Comparison of ENCODE assay signal across 8 cellular contexts in the genomic region with DNA sequence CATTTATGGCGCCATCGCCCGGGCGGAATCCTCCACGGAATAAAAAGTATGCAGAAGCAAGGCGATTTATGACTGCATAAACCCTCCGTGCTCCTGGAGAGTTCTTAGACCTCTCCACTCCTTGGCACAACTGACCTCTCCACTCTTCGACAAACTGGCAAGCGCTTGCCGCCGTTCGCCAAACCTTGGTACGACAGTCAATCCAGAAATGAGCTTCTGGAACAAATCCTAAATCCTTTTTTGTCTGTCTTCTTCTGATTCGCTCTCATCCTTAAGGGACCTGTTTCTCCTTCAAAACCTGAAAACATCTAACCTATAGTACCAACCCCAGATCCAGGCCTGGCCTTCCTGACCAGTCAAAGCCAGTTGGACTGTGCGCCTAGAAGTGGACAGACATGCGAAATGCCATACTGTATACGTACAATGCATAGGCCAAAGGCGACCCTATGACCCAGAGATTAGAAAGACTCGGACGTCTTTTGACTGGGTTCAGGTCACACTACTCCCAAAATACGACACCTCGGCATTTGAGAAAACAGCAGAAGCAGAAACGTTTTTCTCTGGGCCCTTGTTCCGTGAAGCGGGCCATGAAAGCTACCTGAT. TPM values are rescaled to one million over a fixed set of nuclear protein-coding genes. Genes with fewer than 3 reads are reported as not detected.
DNase-seq lines count a peak whose midpoint lies in the region; ATAC-seq, FAIRE-seq and TF ChIP-seq lines count a peak whose summit lies in the region.

No MANE protein-coding gene starts in this region.

- POLR2A ChIA-PET in HepG2 (lab: Yijun Ruan, JAX): interaction anchor here (2.2 to 3.0 kb wide), 4 partner anchors 20 to 117 kb away, joined by 11 to 44 read pairs (median 20); a partner anchor contains a TSS

- H3K27ac ChIP-seq in HepG2 (ENCODE audit: extremely low read length, insufficient read depth, low read length) (peak overlapping the region; percentile 56), upper lobe of left lung (peak overlapping the region; percentile 14 to 70 (median 56))

- H3K4me1 ChIP-seq in HepG2 (ENCODE audit: insufficient read depth, low read length) (peaks cover 39% of the 10 kb centered on the region), upper lobe of left lung (peaks cover 11 to 18% (median 12%) of the 10 kb centered on the region in 4 donors)

- no TSS peak for BruUV-seq in HepG2 (replicated peaks; lab: Mats Ljungman, UMichigan)

- in situ Hi-C loops in HepG2 (cut with HindIII; ENCODE audit: extremely low pct_ligation_motif_present, low pct_unique_long_range_greater_than_20kb): loop anchor here (10.0 kb wide), 1 partner anchor 150 kb away; no protein-coding TSS in a partner anchor

- peaks cover 5% of the 10 kb centered on the region for H3K36me3 Mint-ChIP-seq in activated naive CD4-positive, alpha-beta T cell treated with anti-CD3 and anti-CD28 coated beads for 36 hours (ENCODE audit: low read depth)
- H3K36me3 Mint-ChIP-seq in activated naive CD8-positive, alpha-beta T cell treated with anti-CD3 and anti-CD28 coated beads, Interleukin-2, amount 50 U/mL, for 24 hours (ENCODE audit: low read depth): peaks cover 9% of the 10 kb centered on the region

- no peak for ATAC-seq in activated naive CD8-positive, alpha-beta T cell treated with anti-CD3 and anti-CD28 coated beads, Interleukin-2, amount 50 U/mL, for 24 hours
- ATAC-seq in HepG2: peak; percentile 9; the same call in 1 of the 3 replicates
- peak in 1 of 2 donors; percentile 8 for ATAC-seq in upper lobe of left lung (ENCODE audit: low FRiP score in 2 of 2)
- no peak for ATAC-seq in GM21786 (IDR thresholded peaks at IDR 0.05; ENCODE audit: unreplicated experiment)
- ATAC-seq in GM21526 (IDR thresholded peaks at IDR 0.05; ENCODE audit: low FRiP score, unreplicated experiment): no peak
- no peak for ATAC-seq in HG03354 (IDR thresholded peaks at IDR 0.05; ENCODE audit: poor library complexity, severe bottlenecking, unreplicated experiment)

- H4K20me1 ChIP-seq in HepG2 (ENCODE audit: insufficient read depth, low read length): no peaks in the 10 kb centered on the region

- TF ChIP-seq EP300 in HepG2 (IDR thresholded peaks at IDR 0.05; ENCODE audit: low read depth in 2 of 2, low read length in 2 of 2): no peak
- TF ChIP-seq EP300 in HepG2 (CRISPR knock-in tag; IDR thresholded peaks at IDR 0.05; ENCODE audit: borderline replicate concordance): no peak
- no peak for TF ChIP-seq EP300 in upper lobe of left lung (IDR thresholded peaks at IDR 0.05)

- peak overlapping the region; percentile 90 for H2AFZ ChIP-seq in HepG2 (ENCODE audit: low read length)

- H3K4me2 ChIP-seq in HepG2 (ENCODE audit: low read depth, low read length): peak overlapping the region; percentile 77

- no peaks in the 10 kb centered on the region for H3K79me2 ChIP-seq in HepG2 (ENCODE audit: insufficient read depth, low read length)

- peaks cover 6% of the 10 kb centered on the region for H3K9me3 Mint-ChIP-seq in activated naive CD4-positive, alpha-beta T cell treated with anti-CD3 and anti-CD28 coated beads for 36 hours
- H3K9me3 Mint-ChIP-seq in activated naive CD8-positive, alpha-beta T cell treated with anti-CD3 and anti-CD28 coated beads, Interleukin-2, amount 50 U/mL, for 24 hours: peaks cover 10% of the 10 kb centered on the region

- H3K9me3 ChIP-seq in HepG2 (ENCODE audit: low read length) (no peaks in the 10 kb centered on the region), upper lobe of left lung (no peaks in the 10 kb centered on the region)

- peak; percentile 66; the same call in 1 of the 2 replicates for TF ChIP-seq CTCF in HepG2 (CRISPR knock-in tag; IDR thresholded peaks at IDR 0.05)
- TF ChIP-seq CTCF in upper lobe of left lung (IDR thresholded peaks at IDR 0.05): no peak

- FAIRE-seq in HepG2 (lab: Jason Lieb, UNC): peak; percentile 46

- H3K9ac ChIP-seq in HepG2 (ENCODE audit: insufficient read depth, low read depth, low read length): peak overlapping the region; percentile 51

- peak overlapping the region; percentile 86 for H3K4me3 Mint-ChIP-seq in activated naive CD4-positive, alpha-beta T cell treated with anti-CD3 and anti-CD28 coated beads for 36 hours
- H3K4me3 Mint-ChIP-seq in activated naive CD8-positive, alpha-beta T cell treated with anti-CD3 and anti-CD28 coated beads, Interleukin-2, amount 50 U/mL, for 24 hours: peak overlapping the region; percentile 89

- CTCF ChIA-PET in activated naive CD4-positive, alpha-beta T cell treated with anti-CD3 and anti-CD28 coated beads for 36 hours (lab: Charles Lee): interaction anchor here (7.2 kb wide), 1 partner anchor 26 kb away, joined by 68 read pairs; no protein-coding TSS in a partner anchor
- CTCF ChIA-PET in HepG2 (lab: Yijun Ruan, JAX; ENCODE audit: low intra/inter-chr PET ratio, low total read pairs): interaction anchor here (1.3 kb wide), 1 partner anchor 153 kb away, joined by 4 read pairs; no protein-coding TSS in a partner anchor

- no peak for TF ChIP-seq RAD21 in HepG2 (CRISPR knock-in tag; IDR thresholded peaks at IDR 0.05)

- peak overlapping the region; percentile 62 to 78 (median 63) for H3K4me3 ChIP-seq in HepG2 (replicated peaks in 1 of 3; ENCODE audit: insufficient read depth in 1 of 3, low read depth in 2 of 3, low read length in 3 of 3)
- H3K4me3 ChIP-seq in upper lobe of left lung: peak overlapping the region; percentile 50 to 76 (median 64)

- H3K36me3 ChIP-seq in HepG2 (replicated peaks in 1 of 2; ENCODE audit: control insufficient read depth in 1 of 2, insufficient read depth in 2 of 2, low read length in 2 of 2): no peaks in the 10 kb centered on the region
- H3K36me3 ChIP-seq in upper lobe of left lung: no peaks in the 10 kb centered on the region

- DNase-seq in activated naive CD4-positive, alpha-beta T cell treated with anti-CD3 and anti-CD28 coated beads for 36 hours: peak; percentile 73
- no peak for DNase-seq in activated naive CD4-positive, alpha-beta T cell (lab: John Stamatoyannopoulos, UW)
- DNase-seq in activated naive CD8-positive, alpha-beta T cell treated with anti-CD3 and anti-CD28 coated beads, Interleukin-2, amount 50 U/mL, for 24 hours: no peak
- DNase-seq in HepG2 (ENCODE audit: low spot score): no peak
- no peak for DNase-seq in upper lobe of left lung

- TF ChIP-seq POLR2A in HepG2 (IDR thresholded peaks at IDR 0.05; ENCODE audit: insufficient read depth in 1 of 2, low read depth in 2 of 2, low read length in 2 of 2) (no peak), upper lobe of left lung (IDR thresholded peaks at IDR 0.05) (no peak)

- peak overlapping the region; percentile 92 for H3K27ac Mint-ChIP-seq in activated naive CD4-positive, alpha-beta T cell treated with anti-CD3 and anti-CD28 coated beads for 36 hours
- peak overlapping the region; percentile 98 for H3K27ac Mint-ChIP-seq in activated naive CD8-positive, alpha-beta T cell treated with anti-CD3 and anti-CD28 coated beads, Interleukin-2, amount 50 U/mL, for 24 hours

- H3K4me1 Mint-ChIP-seq in activated naive CD4-positive, alpha-beta T cell treated with anti-CD3 and anti-CD28 coated beads for 36 hours (ENCODE audit: low read depth): peaks cover 33% of the 10 kb centered on the region
- H3K4me1 Mint-ChIP-seq in activated naive CD8-positive, alpha-beta T cell treated with anti-CD3 and anti-CD28 coated beads, Interleukin-2, amount 50 U/mL, for 24 hours: peaks cover 37% of the 10 kb centered on the region

- H3K27me3 ChIP-seq in HepG2 (ENCODE audit: control insufficient read depth in 1 of 2, insufficient read depth in 2 of 2, low read length in 2 of 2): peaks cover 0 to 11% of the 10 kb centered on the region in 2 experiments; a peak in 4 of 5 replicates
- no peaks in the 10 kb centered on the region for H3K27me3 ChIP-seq in upper lobe of left lung

- H3K27me3 Mint-ChIP-seq in activated naive CD4-positive, alpha-beta T cell treated with anti-CD3 and anti-CD28 coated beads for 36 hours (ENCODE audit: low read depth): peaks cover 3% of the 10 kb centered on the region
- peaks cover 4% of the 10 kb centered on the region for H3K27me3 Mint-ChIP-seq in activated naive CD8-positive, alpha-beta T cell treated with anti-CD3 and anti-CD28 coated beads, Interleukin-2, amount 50 U/mL, for 24 hours

- WGBS in HepG2 (ENCODE audit: low lambda C conversion rate): 48% methylated on average over 25 of the region's 25 CpGs
- 34 to 38% methylated on average over 25 of the region's 25 CpGs for WGBS in upper lobe of left lung, 2 donors

- intact Hi-C loops in activated naive CD4-positive, alpha-beta T cell treated with anti-CD3 and anti-CD28 coated beads for 36 hours (cut with micrococcal nuclease): loop anchor here (10.0 kb wide), 2 partner anchors 600 to 1030 kb away; a partner anchor contains a TSS
- intact Hi-C loops in HepG2 (cut with micrococcal nuclease; ENCODE audit: unreplicated experiment): loop anchor here (1.0 to 5.0 kb wide), 3 partner anchors 76 to 1023 kb away; no protein-coding TSS in a partner anchor

TF ChIP-seq in HepG2, 621 proteins besides CTCF, POLR2A, EP300 and RAD21 (continues in another document):
- 0 out of 2 replicates have a peak, but pooled peaks have one; percentile 34 for TF ChIP-seq TGIF2 (CRISPR knock-in tag; IDR thresholded peaks at IDR 0.05)

RNA-seq across cellular contexts. Expression of a gene that starts 59.4 kb away (rescaled TPM):
- total RNA-seq in activated naive CD4-positive, alpha-beta T cell treated with anti-CD3 and anti-CD28 coated beads for 36 hours: 10 to 100 TPM; 35.8 to 41.4 TPM
- total RNA-seq in HepG2 (2016; rRNA removed; fragmentation: Illumina TruSeq; extraction: Trizol): 79.0 and 88.6 TPM in 2 replicates
- total RNA-seq in HepG2 (2016; cell fraction: cytosol; rRNA removed; fragmentation: Illumina TruSeq; extraction: Trizol; ENCODE audit: low read depth): 14.2 and 14.7 TPM in 2 replicates
- total RNA-seq in HepG2 (2016; cell fraction: insoluble cytoplasmic fraction; rRNA removed; fragmentation: Illumina TruSeq; extraction: Trizol): 82.1 and 84.2 TPM in 2 replicates
- 35.6 and 36.2 TPM in 2 replicates for total RNA-seq in HepG2 (2016; cell fraction: membrane; rRNA removed; fragmentation: Illumina TruSeq; extraction: Trizol)
- 86.3 and 102 TPM in 2 replicates for total RNA-seq in HepG2 (2016; cell fraction: nucleus; rRNA removed; fragmentation: Illumina TruSeq; extraction: Trizol)
- 108 and 112 TPM in 2 replicates for polyA plus RNA-seq in HepG2 (2011; rRNA removed)
- 79.8 and 88.4 TPM in 2 replicates for polyA plus RNA-seq in HepG2 (2011; cell fraction: cytosol; rRNA removed)
- polyA plus RNA-seq in HepG2 (2011; cell fraction: nucleus; rRNA removed): 158 and 172 TPM in 2 replicates
- polyA plus RNA-seq in HepG2 (2012): 57.6 and 68.7 TPM in 2 replicates
- polyA plus RNA-seq in HepG2 (2016; cell fraction: cytosol; fragmentation: Illumina TruSeq; extraction: Trizol; ENCODE audit: low read depth): 6.2 and 6.6 TPM in 2 replicates
- 74.5 and 78.1 TPM in 2 replicates for polyA plus RNA-seq in HepG2 (2016; cell fraction: insoluble cytoplasmic fraction; fragmentation: Illumina TruSeq; extraction: Trizol; ENCODE audit: low read depth)
- 14.8 and 17.7 TPM in 2 replicates for polyA plus RNA-seq in HepG2 (2016; cell fraction: membrane; fragmentation: Illumina TruSeq; extraction: Trizol; ENCODE audit: low read depth)
- 88.3 and 97.6 TPM in 2 replicates for polyA plus RNA-seq in HepG2 (2016; cell fraction: nucleus; fragmentation: Illumina TruSeq; extraction: Trizol; ENCODE audit: insufficient read depth, low read depth)
- 155 and 156 TPM in 2 replicates for polyA minus RNA-seq in HepG2 (2011; rRNA and poly(A)+ RNA removed; ENCODE audit: low replicate concordance)
- 47.8 and 51.6 TPM in 2 replicates for polyA minus RNA-seq in HepG2 (2011; cell fraction: cytosol; rRNA and poly(A)+ RNA removed)
- polyA minus RNA-seq in HepG2 (2011; cell fraction: nucleus; rRNA and poly(A)+ RNA removed): 183 and 209 TPM in 2 replicates
- total RNA-seq in upper lobe of left lung: 10 to 100 TPM; 45.8 to 90.1 (median 55.5) TPM
